Comparison of ENCODE assay signal across 8 cellular contexts in the genomic region with DNA sequence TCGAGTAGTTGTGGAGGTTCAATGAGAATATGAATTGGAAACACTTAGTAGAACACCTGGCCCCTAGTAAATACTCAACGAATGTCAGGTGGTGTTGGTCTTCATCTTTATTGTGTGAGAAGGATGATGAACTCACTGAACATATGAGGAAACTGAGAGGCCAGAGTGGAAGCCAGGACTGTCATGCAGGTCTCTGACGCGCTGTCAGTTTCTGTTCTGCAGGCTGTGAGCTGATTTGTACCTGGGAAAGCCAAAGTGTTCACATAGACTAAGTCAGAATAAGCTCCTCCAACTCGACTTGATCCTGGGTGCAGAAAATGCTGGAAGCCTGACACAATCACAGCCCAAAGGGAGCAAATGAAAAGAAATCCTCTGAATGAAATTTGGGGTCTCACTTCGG.
DNase-seq lines count a peak whose midpoint lies in the region; ATAC-seq and TF ChIP-seq lines count a peak whose summit lies in the region.

No MANE protein-coding gene starts in this region.

- peak; percentile 80 for ATAC-seq in GM21447 (IDR thresholded peaks at IDR 0.05; ENCODE audit: unreplicated experiment)
- ATAC-seq in activated CD8-positive, alpha-beta T cell treated with anti-CD3 and anti-CD28 coated beads, Interleukin-2, amount 10 ng/mL, durations not matched to agents 7 days and 5 days = peak; percentile 55
- ATAC-seq in lower lobe of right lung = no peak

- peaks cover 0 to 2% (median 0%) of the 10 kb centered on the region in 3 donors for H3K27me3 Mint-ChIP-seq in CD14-positive monocyte (ENCODE audit: low read depth in 3 of 3)
- H3K27me3 Mint-ChIP-seq in activated CD8-positive, alpha-beta T cell treated with anti-CD3 and anti-CD28 coated beads, Interleukin-2, amount 10 ng/mL, durations not matched to agents 7 days and 5 days (ENCODE audit: low read depth) = peaks cover 33% of the 10 kb centered on the region

- DNase-seq in CD14-positive monocyte (ENCODE audit: low spot score) (no peak), lower lobe of right lung (no peak), NAMALWA (ENCODE audit: low spot score) (no peak), SKM-1 (lab: John Stamatoyannopoulos, UW; ENCODE audit: unreplicated experiment) (no peak), substantia nigra (lab: John Stamatoyannopoulos, UW) (no peak), DMS 273 (lab: John Stamatoyannopoulos, UW; ENCODE audit: unreplicated experiment) (no peak)
- no peak for DNase-seq in activated CD8-positive, alpha-beta T cell treated with anti-CD3 and anti-CD28 coated beads, Interleukin-2, amount 10 ng/mL, durations not matched to agents 7 days and 5 days

- H3K9me3 ChIP-seq in lower lobe of right lung = no peaks in the 10 kb centered on the region

- peaks cover 17% of the 10 kb centered on the region for H3K4me1 ChIP-seq in lower lobe of right lung

- CTCF ChIA-PET in activated CD8-positive, alpha-beta T cell treated with anti-CD3 and anti-CD28 coated beads, Interleukin-2, amount 10 ng/mL, durations not matched to agents 7 days and 5 days (lab: Charles Lee) = interaction anchor here (0.6 to 1.5 kb wide), 2 partner anchors 33 to 114 kb away, joined by 3 to 4 read pairs; no protein-coding TSS in a partner anchor

- peaks cover 79% of the 10 kb centered on the region for H3K4me1 Mint-ChIP-seq in CD14-positive monocyte
- peaks cover 32% of the 10 kb centered on the region for H3K4me1 Mint-ChIP-seq in activated CD8-positive, alpha-beta T cell treated with anti-CD3 and anti-CD28 coated beads, Interleukin-2, amount 10 ng/mL, durations not matched to agents 7 days and 5 days (ENCODE audit: low read depth)

- peak overlapping the region; percentile 67 for H3K27ac ChIP-seq in lower lobe of right lung
- no peak overlapping the region for H3K27ac ChIP-seq in substantia nigra (ENCODE audit: low read depth, low read length, poor library complexity, severe bottlenecking)

- POLR2A ChIA-PET in activated CD8-positive, alpha-beta T cell treated with anti-CD3 and anti-CD28 coated beads, Interleukin-2, amount 10 ng/mL, durations not matched to agents 7 days and 5 days (lab: Charles Lee) = interaction anchor here (1.1 kb wide), 1 partner anchor 152 kb away, joined by 3 read pairs; no protein-coding TSS in a partner anchor

- no peaks in the 10 kb centered on the region for H3K36me3 ChIP-seq in lower lobe of right lung

- no peaks in the 10 kb centered on the region for H3K9me3 Mint-ChIP-seq in CD14-positive monocyte
- H3K9me3 Mint-ChIP-seq in activated CD8-positive, alpha-beta T cell treated with anti-CD3 and anti-CD28 coated beads, Interleukin-2, amount 10 ng/mL, durations not matched to agents 7 days and 5 days (ENCODE audit: insufficient read depth) = no peaks in the 10 kb centered on the region

- intact Hi-C loops in CD14-positive monocyte (cut with micrococcal nuclease) (loop anchor here (5.0 to 10.0 kb wide), 2 partner anchors 47 to 74 kb away; no protein-coding TSS in a partner anchor), lower lobe of right lung (cut with DNase I) (no loop called here)

- no peaks in the 10 kb centered on the region for H3K27me3 ChIP-seq in lower lobe of right lung (ENCODE audit: low read depth)

- no peak for TF ChIP-seq CTCF in CD14-positive monocyte (IDR thresholded peaks at IDR 0.05)
- no peak for TF ChIP-seq CTCF in lower lobe of right lung (IDR thresholded peaks at IDR 0.05)

- peak overlapping the region; percentile 83 to 94 for H3K4me3 Mint-ChIP-seq in CD14-positive monocyte
- peak overlapping the region; percentile 77 for H3K4me3 Mint-ChIP-seq in activated CD8-positive, alpha-beta T cell treated with anti-CD3 and anti-CD28 coated beads, Interleukin-2, amount 10 ng/mL, durations not matched to agents 7 days and 5 days

- peak overlapping the region; percentile 91 to 98 (median 93) for H3K27ac Mint-ChIP-seq in CD14-positive monocyte
- peak overlapping the region; percentile 94 for H3K27ac Mint-ChIP-seq in activated CD8-positive, alpha-beta T cell treated with anti-CD3 and anti-CD28 coated beads, Interleukin-2, amount 10 ng/mL, durations not matched to agents 7 days and 5 days

- H3K36me3 Mint-ChIP-seq in CD14-positive monocyte = no peaks in the 10 kb centered on the region
- no peaks in the 10 kb centered on the region for H3K36me3 Mint-ChIP-seq in activated CD8-positive, alpha-beta T cell treated with anti-CD3 and anti-CD28 coated beads, Interleukin-2, amount 10 ng/mL, durations not matched to agents 7 days and 5 days (ENCODE audit: low read depth)

- H3K4me3 ChIP-seq in lower lobe of right lung = peak overlapping the region; percentile 48

Comparison
In these comparisons a context has a peak if more than half of its experiments do, and no peak if none do; other contexts are left out.
1. ATAC-seq: peak in GM21447 (single experiment) and activated CD8-positive, alpha-beta T cell treated with anti-CD3 and anti-CD28 coated beads, Interleukin-2, amount 10 ng/mL, durations not matched to agents 7 days and 5 days (single experiment); none in lower lobe of right lung (0 of 2).